In the genomic region with DNA sequence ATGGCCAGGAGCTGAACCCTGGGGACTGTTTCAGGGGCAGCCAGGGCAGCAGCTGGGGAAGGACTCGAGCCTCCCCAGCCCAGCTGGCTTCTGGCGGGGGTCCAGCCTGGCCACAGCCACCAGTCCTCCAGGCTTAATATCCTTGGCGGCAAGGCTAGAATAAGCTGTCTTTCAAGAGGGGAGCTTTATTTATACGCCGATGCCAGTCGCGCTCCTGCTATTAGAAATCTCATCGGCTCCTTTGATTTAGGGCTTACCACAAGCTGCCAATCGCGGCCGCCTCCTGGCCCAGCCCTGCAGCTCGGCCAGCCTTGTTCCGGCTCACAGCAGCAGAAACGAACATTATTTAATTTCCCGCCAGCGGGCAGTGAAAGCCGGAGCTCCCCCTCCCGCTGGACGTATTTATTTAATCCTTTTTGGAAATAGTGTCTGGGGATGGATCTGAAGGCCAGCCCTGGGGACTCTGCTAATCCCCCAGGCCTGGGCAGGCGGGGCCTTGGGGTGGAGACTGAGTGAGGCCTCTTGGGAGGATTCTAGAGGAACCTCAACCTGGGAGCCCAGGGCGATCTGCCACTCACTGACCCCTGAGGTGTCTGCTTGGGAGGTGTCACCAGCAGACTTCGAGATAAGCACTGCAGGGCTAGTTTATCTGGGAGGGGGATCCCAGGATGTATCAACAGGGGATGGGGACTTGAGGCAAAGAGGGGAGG, we compare ENCODE assay signal across 10 cellular contexts.
DNase-seq lines count a peak whose midpoint lies in the region; ATAC-seq, FAIRE-seq and TF ChIP-seq lines count a peak whose summit lies in the region.
"Had no signal": no experiment of that assay in that cellular context is flagged by ENCODE, and none has a peak within 500 bp of the region (broad histone marks: within the 10 kb centered on the region; RNA-seq: fewer than 3 reads in every experiment).

No MANE protein-coding gene starts in this region.

- no peaks in the 10 kb centered on the region for H3K9me3 ChIP-seq in prostate gland

- no peak for TF ChIP-seq CTCF in epithelial cell of esophagus (IDR thresholded peaks at IDR 0.05; ENCODE audit: insufficient read depth, low read depth, low read length, missing control alignments)
- no peak for TF ChIP-seq CTCF in prostate gland (IDR thresholded peaks at IDR 0.05)

- H3K36me3 Mint-ChIP-seq in activated CD4-positive, alpha-beta memory T cell treated with anti-CD3 and anti-CD28 coated beads, Interleukin-2, amount 10 ng/mL, durations not matched to agents 7 days and 5 days (ENCODE audit: low read depth): no peaks in the 10 kb centered on the region

- no peak overlapping the region for H3K4me3 ChIP-seq in epithelial cell of esophagus (ENCODE audit: low read length)
- H3K4me3 ChIP-seq in prostate gland: no peak overlapping the region

- no peak for ATAC-seq in HG02885 (IDR thresholded peaks at IDR 0.05; ENCODE audit: poor library complexity, unreplicated experiment)
- ATAC-seq: left colon had no signal

- H3K27ac Mint-ChIP-seq in activated CD4-positive, alpha-beta memory T cell treated with anti-CD3 and anti-CD28 coated beads, Interleukin-2, amount 10 ng/mL, durations not matched to agents 7 days and 5 days: no peak overlapping the region

- POLR2A ChIA-PET in activated CD4-positive, alpha-beta memory T cell treated with anti-CD3 and anti-CD28 coated beads, Interleukin-2, amount 10 ng/mL, durations not matched to agents 7 days and 5 days (lab: Charles Lee): no interaction called here

- H3K9me3 Mint-ChIP-seq in activated CD4-positive, alpha-beta memory T cell treated with anti-CD3 and anti-CD28 coated beads, Interleukin-2, amount 10 ng/mL, durations not matched to agents 7 days and 5 days: no peaks in the 10 kb centered on the region

- intact Hi-C loops in prostate gland (cut with DNase I): no loop called here

- TF ChIP-seq POLR2A in prostate gland (IDR thresholded peaks at IDR 0.05) (no peak), GM12892 (IDR thresholded peaks at IDR 0.05; ENCODE audit: low read depth, low read length) (no peak)

- no peaks in the 10 kb centered on the region for H3K4me1 Mint-ChIP-seq in activated CD4-positive, alpha-beta memory T cell treated with anti-CD3 and anti-CD28 coated beads, Interleukin-2, amount 10 ng/mL, durations not matched to agents 7 days and 5 days

- CTCF ChIA-PET in activated CD4-positive, alpha-beta memory T cell treated with anti-CD3 and anti-CD28 coated beads, Interleukin-2, amount 10 ng/mL, durations not matched to agents 7 days and 5 days (lab: Charles Lee): no interaction called here

- DNase-seq in DMS153 (lab: John Stamatoyannopoulos, UW): peak; percentile 51
- peak; percentile 41 for DNase-seq in NCI-H2227 treated with DMSO at 0.1 percent for 48 hours (lab: John Stamatoyannopoulos, UW)
- DNase-seq in epithelial cell of esophagus (ENCODE audit: low read depth): peak; percentile 45
- DNase-seq in prostate gland (ENCODE audit: low spot score): peak; percentile 25
- DNase-seq in stimulated activated CD4-positive, alpha-beta T cell treated with anti-CD3 and anti-CD28 coated beads, Interleukin-4, amount 100 ng/mL, for 24 hours: no peak
- no peak for DNase-seq in GM12892 (ENCODE audit: insufficient read length)
- DNase-seq in activated CD4-positive, alpha-beta memory T cell treated with anti-CD3 and anti-CD28 coated beads, Interleukin-2, amount 10 ng/mL, durations not matched to agents 7 days and 5 days: no peak
- DNase-seq: effector CD8-positive, alpha-beta T cell had no signal

- no peaks in the 10 kb centered on the region for H3K4me1 ChIP-seq in prostate gland (replicated peaks)

- no peaks in the 10 kb centered on the region for H3K36me3 ChIP-seq in prostate gland

- H3K27ac ChIP-seq in prostate gland: no peak overlapping the region

- H3K27me3 Mint-ChIP-seq in activated CD4-positive, alpha-beta memory T cell treated with anti-CD3 and anti-CD28 coated beads, Interleukin-2, amount 10 ng/mL, durations not matched to agents 7 days and 5 days: no peaks in the 10 kb centered on the region

- no peak for FAIRE-seq in GM12892 (lab: Jason Lieb, UNC)

- WGBS in prostate gland: 13% methylated on average over 22 of the region's 22 CpGs

- no peaks in the 10 kb centered on the region for H3K27me3 ChIP-seq in prostate gland (replicated peaks; ENCODE audit: insufficient read depth)

- H3K4me3 Mint-ChIP-seq in activated CD4-positive, alpha-beta memory T cell treated with anti-CD3 and anti-CD28 coated beads, Interleukin-2, amount 10 ng/mL, durations not matched to agents 7 days and 5 days: no peak overlapping the region

Comparison
In these comparisons a context has a peak if more than half of its experiments do, and no peak if none do; other contexts are left out.
1. DNase-seq: peak in DMS153 (single experiment), NCI-H2227 treated with DMSO at 0.1 percent for 48 hours (single experiment), epithelial cell of esophagus (single experiment) and prostate gland (single experiment); none in stimulated activated CD4-positive, alpha-beta T cell treated with anti-CD3 and anti-CD28 coated beads, Interleukin-4, amount 100 ng/mL, for 24 hours (single experiment), GM12892 (single experiment) and activated CD4-positive, alpha-beta memory T cell treated with anti-CD3 and anti-CD28 coated beads, Interleukin-2, amount 10 ng/mL, durations not matched to agents 7 days and 5 days (single experiment).